In genomic region chr15:75661041-75661778, GRCh38 we compare ENCODE assay signal across 1 cellular context.
TF ChIP-seq lines count a peak whose summit lies in the region.

No MANE protein-coding gene starts in this region.

TF ChIP-seq in A549, 52 proteins besides CTCF, POLR2A, EP300 and RAD21 (continued from another document):
- no peak for TF ChIP-seq REST (IDR thresholded peaks at IDR 0.05)
- no peak for TF ChIP-seq CHD4 (IDR thresholded peaks at IDR 0.05; ENCODE audit: borderline replicate concordance)
- no peak for TF ChIP-seq CBX2 (IDR thresholded peaks at IDR 0.05; ENCODE audit: borderline replicate concordance, low read depth)
- TF ChIP-seq JUNB (IDR thresholded peaks at IDR 0.05), result no peak
